ENCODE assay signal across 22 cellular contexts in the genomic region with DNA sequence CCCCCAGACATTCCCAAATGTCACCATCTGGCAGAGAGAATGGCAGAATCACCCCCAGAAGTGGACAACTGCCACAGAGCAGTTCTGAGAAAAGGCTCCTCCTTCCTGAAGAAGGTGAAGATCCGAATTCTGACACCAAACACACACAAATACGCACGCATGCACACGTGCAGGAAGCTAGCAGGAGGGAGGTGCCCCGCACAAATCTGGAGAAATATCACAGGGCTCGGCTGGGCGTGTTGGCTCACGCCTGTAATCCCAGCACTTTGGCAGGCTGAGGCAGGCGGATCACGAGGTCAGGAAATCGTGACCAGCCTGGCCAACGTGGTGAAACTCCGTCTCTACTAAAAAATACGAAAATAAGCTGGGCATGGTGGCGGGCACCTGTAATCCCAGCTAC.
"Had no signal": no experiment of that assay in that cellular context is flagged by ENCODE, and none has a peak within 500 bp of the region (broad histone marks: within the 10 kb centered on the region; RNA-seq: fewer than 3 reads in every experiment).

No MANE protein-coding gene starts in this region.

- DNase-seq: activated CD4-positive, alpha-beta memory T cell treated with anti-CD3 and anti-CD28 coated beads for 36 hours; activated CD4-positive, alpha-beta T cell treated with anti-CD3 and anti-CD28 coated beads, Interleukin-2, amount 10 ng/mL, durations not matched to agents 24 days and 14 days; activated CD4-positive, CD25-positive, alpha-beta regulatory T cell treated with anti-CD3 and anti-CD28 coated beads, Interleukin-2, amount 50 U/mL, for 72 hours; activated T-cell treated with anti-CD3 and anti-CD28 coated beads, Interleukin-2, amount 50 U/mL, for 4 hours; dermis blood vessel endothelial cell; effector CD4-positive, alpha-beta T cell; left cardiac atrium; left ventricle myocardium superior; naive B cell; occipital lobe; right cardiac atrium; stimulated activated CD4-positive, alpha-beta T cell treated with anti-CD3 and anti-CD28 coated beads, Interleukin-2, amount 100 ng/mL, for 48 hours; T1000; trophoblast cell had no signal

- H3K9me3 Mint-ChIP-seq: activated CD4-positive, alpha-beta memory T cell treated with anti-CD3 and anti-CD28 coated beads for 36 hours; activated CD4-positive, alpha-beta T cell treated with anti-CD3 and anti-CD28 coated beads, Interleukin-2, amount 10 ng/mL, durations not matched to agents 24 days and 14 days; activated naive CD4-positive, alpha-beta T cell treated with anti-CD3 and anti-CD28 coated beads, Interleukin-2, amount 50 U/mL, for 72 hours; activated T-cell treated with anti-CD3 and anti-CD28 coated beads, Interleukin-2, amount 50 U/mL, for 4 hours; activated T-helper 17 cell treated with anti-CD3 and anti-CD28 coated beads, Interleukin-2, amount 50 U/mL, for 72 hours; mesothelial cell of epicardium; naive B cell; neural crest cell; stimulated activated naive CD8-positive, alpha-beta T cell treated with anti-CD3 and anti-CD28 coated beads, Interleukin-15, Interleukin-2, amounts not matched to agents 100 ng/mL and 50 ng/mL, for 24 hours; T-helper 1 cell treated with Interleukin-12 subunit alpha and Interleukin-12 subunit beta and Interleukin-4 antibody, amounts not matched to agents 30 μg/mL and 1 μg/mL, for 36 hours had no signal

- H3K9me3 ChIP-seq: gastroesophageal sphincter, thoracic aorta had no signal

- H3K4me3 Mint-ChIP-seq: activated CD4-positive, alpha-beta memory T cell treated with anti-CD3 and anti-CD28 coated beads for 36 hours; activated CD4-positive, alpha-beta T cell treated with anti-CD3 and anti-CD28 coated beads, Interleukin-2, amount 10 ng/mL, durations not matched to agents 24 days and 14 days; activated T-cell treated with anti-CD3 and anti-CD28 coated beads, Interleukin-2, amount 50 U/mL, for 4 hours; activated T-helper 17 cell treated with anti-CD3 and anti-CD28 coated beads, Interleukin-2, amount 50 U/mL, for 72 hours; mesothelial cell of epicardium; naive B cell; neural crest cell; stimulated activated naive CD8-positive, alpha-beta T cell treated with anti-CD3 and anti-CD28 coated beads, Interleukin-15, Interleukin-2, amounts not matched to agents 100 ng/mL and 50 ng/mL, for 24 hours; T-helper 1 cell treated with Interleukin-12 subunit alpha and Interleukin-12 subunit beta and Interleukin-4 antibody, amounts not matched to agents 30 μg/mL and 1 μg/mL, for 36 hours had no signal

- H3K36me3 Mint-ChIP-seq: activated CD4-positive, alpha-beta memory T cell treated with anti-CD3 and anti-CD28 coated beads for 36 hours; activated naive CD4-positive, alpha-beta T cell treated with anti-CD3 and anti-CD28 coated beads, Interleukin-2, amount 50 U/mL, for 72 hours; mesothelial cell of epicardium had no signal

- ATAC-seq: activated naive CD4-positive, alpha-beta T cell treated with anti-CD3 and anti-CD28 coated beads, Interleukin-2, amount 50 U/mL, for 72 hours; activated T-cell treated with anti-CD3 and anti-CD28 coated beads, Interleukin-2, amount 50 U/mL, for 4 hours; activated T-helper 17 cell treated with anti-CD3 and anti-CD28 coated beads, Interleukin-2, amount 50 U/mL, for 72 hours; gastroesophageal sphincter; left cardiac atrium; left ventricle myocardium superior; right cardiac atrium had no signal

- H3K27ac Mint-ChIP-seq: activated CD4-positive, alpha-beta memory T cell treated with anti-CD3 and anti-CD28 coated beads for 36 hours; activated CD4-positive, alpha-beta T cell treated with anti-CD3 and anti-CD28 coated beads, Interleukin-2, amount 10 ng/mL, durations not matched to agents 24 days and 14 days; activated T-helper 17 cell treated with anti-CD3 and anti-CD28 coated beads, Interleukin-2, amount 50 U/mL, for 72 hours; mesothelial cell of epicardium; stimulated activated naive CD8-positive, alpha-beta T cell treated with anti-CD3 and anti-CD28 coated beads, Interleukin-15, Interleukin-2, amounts not matched to agents 100 ng/mL and 50 ng/mL, for 24 hours; T-helper 1 cell treated with Interleukin-12 subunit alpha and Interleukin-12 subunit beta and Interleukin-4 antibody, amounts not matched to agents 30 μg/mL and 1 μg/mL, for 36 hours had no signal

- H3K27me3 Mint-ChIP-seq: activated CD4-positive, alpha-beta memory T cell treated with anti-CD3 and anti-CD28 coated beads for 36 hours; activated CD4-positive, alpha-beta T cell treated with anti-CD3 and anti-CD28 coated beads, Interleukin-2, amount 10 ng/mL, durations not matched to agents 24 days and 14 days; activated T-helper 17 cell treated with anti-CD3 and anti-CD28 coated beads, Interleukin-2, amount 50 U/mL, for 72 hours; naive B cell; stimulated activated naive CD8-positive, alpha-beta T cell treated with anti-CD3 and anti-CD28 coated beads, Interleukin-15, Interleukin-2, amounts not matched to agents 100 ng/mL and 50 ng/mL, for 24 hours had no signal
